Comparison of ENCODE assay signal across 8 cellular contexts in the genomic region with DNA sequence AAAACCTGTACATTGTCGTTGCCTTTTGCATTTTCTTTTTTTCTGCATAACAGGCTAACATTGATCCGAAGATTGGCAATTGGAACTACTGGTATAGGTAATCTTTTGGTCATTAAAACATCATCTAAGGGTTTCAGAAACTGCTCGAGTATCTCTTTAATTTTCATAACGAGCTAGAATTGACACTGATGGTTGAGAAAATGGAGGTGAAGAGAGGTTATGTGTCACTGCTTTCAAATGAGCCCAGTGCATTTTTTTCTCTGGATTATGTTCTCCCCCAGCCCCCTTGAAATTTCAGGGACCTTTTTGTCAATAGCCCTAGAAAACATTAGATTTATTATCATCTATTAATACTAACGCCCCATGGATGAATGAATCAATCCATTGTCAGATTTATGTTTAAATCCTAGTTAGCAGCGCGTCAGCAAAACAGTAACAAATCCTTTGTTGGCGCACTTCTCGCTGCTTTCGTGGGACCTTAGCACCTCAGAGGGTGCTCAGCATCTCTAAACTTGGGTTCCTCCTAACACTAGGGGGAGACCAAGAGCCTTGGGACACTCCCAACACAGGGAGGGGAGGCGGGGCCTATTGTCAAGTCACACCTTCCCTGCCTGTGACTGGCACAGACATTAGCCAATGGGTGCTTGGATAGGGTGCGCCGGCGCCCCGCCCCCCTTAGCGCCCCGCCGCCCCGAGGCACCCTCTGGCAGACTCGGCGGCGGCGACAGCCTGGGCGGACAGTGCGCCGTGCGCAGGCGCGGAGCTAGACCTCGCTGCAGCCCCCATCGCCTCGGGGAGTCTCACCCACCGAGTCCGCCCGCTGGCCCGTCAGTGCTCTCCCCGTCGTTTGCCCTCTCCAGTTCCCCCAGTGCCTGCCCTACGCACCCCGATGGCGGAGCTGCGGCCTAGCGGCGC. TPM values are rescaled to one million over a fixed set of nuclear protein-coding genes. Genes with fewer than 3 reads are reported as not detected.
DNase-seq lines count a peak whose midpoint lies in the region; ATAC-seq, FAIRE-seq and TF ChIP-seq lines count a peak whose summit lies in the region.

A gene (plus strand): TSS at position 709 of the 915 bp plus-strand sequence. CDS start 181 bp downstream, at position 890.

- DNase-seq in GM13976 (ENCODE audit: low spot score) = peak; percentile 98
- peak; percentile 99 for DNase-seq in NCI-H146 (lab: John Stamatoyannopoulos, UW)
- peak; percentile 97 to 98 (median 98) for DNase-seq in T-helper 1 cell
- peak; percentile 99 for DNase-seq in amniotic stem cell (lab: John Stamatoyannopoulos, UW)
- peak; percentile 98 for DNase-seq in left ventricle myocardium superior
- DNase-seq in prostate gland (ENCODE audit: low spot score) = peak; percentile 99
- DNase-seq in urothelium cell line (ENCODE audit: low spot score) = peak; percentile 98

- no peaks in the 10 kb centered on the region for H3K36me3 ChIP-seq in prostate gland

- peak within 1 kb of the TSS; percentile 87 to 89 for H3K27ac ChIP-seq in prostate gland

- H3K9me3 ChIP-seq in prostate gland = no peaks in the 10 kb centered on the region

- ATAC-seq in HG02870 (IDR thresholded peaks at IDR 0.05; ENCODE audit: unreplicated experiment) (peak; percentile 60), left ventricle myocardium superior (peak; percentile 84)

- intact Hi-C loops in left ventricle myocardium superior (cut with micrococcal nuclease) = loop anchor here (10.0 kb wide), 1 partner anchor 81 kb away; no protein-coding TSS in a partner anchor
- intact Hi-C loops in prostate gland (cut with DNase I) = loop anchor here (2.0 to 10.0 kb wide), 3 partner anchors 81 to 141 kb away; a partner anchor contains a TSS

- peak; percentile 32 for FAIRE-seq in urothelium cell line (lab: Jason Lieb, UNC)

- peak; percentile 91 for TF ChIP-seq POLR2A in prostate gland (IDR thresholded peaks at IDR 0.05)

- in situ Hi-C loops in GM13976 (cut with MboI; ENCODE audit: low sequenced_read_pairs, unreplicated experiment) = no loop called here

- TF ChIP-seq CTCF in GM13976 (IDR thresholded peaks at IDR 0.05; ENCODE audit: borderline replicate concordance, control extremely low read depth, extremely low read depth, insufficient read depth, missing control alignments) (peak; percentile 84), prostate gland (IDR thresholded peaks at IDR 0.05) (peak; percentile 92 to 98 (median 95))

- WGBS in prostate gland = under 1% methylated on average over 43 of the region's 44 CpGs

- peak within 1 kb of the TSS; percentile 88 to 95 for H3K4me3 ChIP-seq in prostate gland

- no peaks in the 10 kb centered on the region for H3K27me3 ChIP-seq in prostate gland (replicated peaks; ENCODE audit: insufficient read depth)

- H3K4me1 ChIP-seq in prostate gland (replicated peaks) = peaks cover 10% of the 10 kb centered on the region

RNA-seq across cellular contexts. Expression of the gene that starts here (rescaled TPM):
- total RNA-seq in left ventricle myocardium superior (8.0 TPM), prostate gland (10 to 100 TPM; 17.4 to 20.4 TPM)

Comparison
In these comparisons a context has a peak if more than half of its experiments do, and no peak if none do; other contexts are left out.
1. Peak in every context shown above with its lines: DNase-seq, ATAC-seq, H3K4me3 ChIP-seq and H3K27ac ChIP-seq.